19 cellular contexts compared by ENCODE assay signal in genomic region chr10:28890121-28890950, GRCh38.
"Had no signal": no experiment of that assay in that cellular context is flagged by ENCODE, and none has a peak within 500 bp of the region (broad histone marks: within the 10 kb centered on the region; RNA-seq: fewer than 3 reads in every experiment).

No MANE protein-coding gene starts in this region.

- H3K36me3 Mint-ChIP-seq: activated CD8-positive, alpha-beta memory T cell treated with anti-CD3 and anti-CD28 coated beads, Interleukin-2, amount 10 ng/mL, durations not matched to agents 7 days and 5 days; activated naive CD8-positive, alpha-beta T cell treated with anti-CD3 and anti-CD28 coated beads, Interleukin-2, amount 10 ng/mL, durations not matched to agents 7 days and 5 days; memory B cell; naive thymus-derived CD4-positive, alpha-beta T cell had no signal

- H3K27ac ChIP-seq: coronary artery, esophagus squamous epithelium, gastroesophageal sphincter, ovary, transverse colon, vagina had no signal

- H3K4me1 Mint-ChIP-seq: activated CD4-positive, alpha-beta T cell treated with anti-CD3 and anti-CD28 coated beads, Interleukin-2, amount 10 ng/mL, durations not matched to agents 7 days and 5 days; activated CD8-positive, alpha-beta memory T cell treated with anti-CD3 and anti-CD28 coated beads, Interleukin-2, amount 10 ng/mL, durations not matched to agents 7 days and 5 days; activated naive CD8-positive, alpha-beta T cell treated with anti-CD3 and anti-CD28 coated beads, Interleukin-2, amount 10 ng/mL, durations not matched to agents 7 days and 5 days; memory B cell; naive thymus-derived CD4-positive, alpha-beta T cell had no signal

- H3K9me3 Mint-ChIP-seq: activated CD4-positive, alpha-beta T cell treated with anti-CD3 and anti-CD28 coated beads, Interleukin-2, amount 10 ng/mL, durations not matched to agents 7 days and 5 days; activated CD8-positive, alpha-beta T cell treated with anti-CD3 and anti-CD28 coated beads for 36 hours; activated naive CD8-positive, alpha-beta T cell treated with anti-CD3 and anti-CD28 coated beads, Interleukin-2, amount 10 ng/mL, durations not matched to agents 7 days and 5 days; activated T-helper 1 cell treated with anti-CD3 and anti-CD28 coated beads, Interleukin-12 subunit alpha, Interleukin-12 subunit beta, Interleukin-2, Interleukin-4 antibody, amounts not matched to agents 30 ng/mL and 10 ng/mL and 1 ng/mL, durations not matched to agents 14 hours and 24 hours and 36 hours; memory B cell had no signal

- H3K27me3 ChIP-seq: esophagus squamous epithelium, gastroesophageal sphincter, ovary, right atrium auricular region, transverse colon, vagina had no signal

- H3K27ac Mint-ChIP-seq: activated CD4-positive, alpha-beta T cell treated with anti-CD3 and anti-CD28 coated beads, Interleukin-2, amount 10 ng/mL, durations not matched to agents 7 days and 5 days; activated CD8-positive, alpha-beta memory T cell treated with anti-CD3 and anti-CD28 coated beads, Interleukin-2, amount 10 ng/mL, durations not matched to agents 7 days and 5 days; activated CD8-positive, alpha-beta T cell treated with anti-CD3 and anti-CD28 coated beads for 36 hours; activated naive CD8-positive, alpha-beta T cell treated with anti-CD3 and anti-CD28 coated beads, Interleukin-2, amount 10 ng/mL, durations not matched to agents 7 days and 5 days; activated T-helper 1 cell treated with anti-CD3 and anti-CD28 coated beads, Interleukin-12 subunit alpha, Interleukin-12 subunit beta, Interleukin-2, Interleukin-4 antibody, amounts not matched to agents 30 ng/mL and 10 ng/mL and 1 ng/mL, durations not matched to agents 14 hours and 24 hours and 36 hours; memory B cell; naive thymus-derived CD4-positive, alpha-beta T cell had no signal

- H3K4me3 Mint-ChIP-seq: activated CD4-positive, alpha-beta T cell treated with anti-CD3 and anti-CD28 coated beads, Interleukin-2, amount 10 ng/mL, durations not matched to agents 7 days and 5 days; activated CD8-positive, alpha-beta memory T cell treated with anti-CD3 and anti-CD28 coated beads, Interleukin-2, amount 10 ng/mL, durations not matched to agents 7 days and 5 days; activated CD8-positive, alpha-beta T cell treated with anti-CD3 and anti-CD28 coated beads for 36 hours; activated naive CD8-positive, alpha-beta T cell treated with anti-CD3 and anti-CD28 coated beads, Interleukin-2, amount 10 ng/mL, durations not matched to agents 7 days and 5 days; activated T-helper 1 cell treated with anti-CD3 and anti-CD28 coated beads, Interleukin-12 subunit alpha, Interleukin-12 subunit beta, Interleukin-2, Interleukin-4 antibody, amounts not matched to agents 30 ng/mL and 10 ng/mL and 1 ng/mL, durations not matched to agents 14 hours and 24 hours and 36 hours; memory B cell; naive thymus-derived CD4-positive, alpha-beta T cell had no signal

- DNase-seq: activated CD4-positive, alpha-beta T cell treated with anti-CD3 and anti-CD28 coated beads, Interleukin-2, amount 10 ng/mL, durations not matched to agents 7 days and 5 days; activated CD8-positive, alpha-beta memory T cell treated with anti-CD3 and anti-CD28 coated beads, Interleukin-2, amount 10 ng/mL, durations not matched to agents 7 days and 5 days; activated CD8-positive, alpha-beta T cell treated with anti-CD3 and anti-CD28 coated beads for 36 hours; activated naive CD8-positive, alpha-beta T cell treated with anti-CD3 and anti-CD28 coated beads, Interleukin-2, amount 10 ng/mL, durations not matched to agents 7 days and 5 days; amniotic stem cell; esophagus squamous epithelium; hypothalamus; mucosa of descending colon; naive thymus-derived CD4-positive, alpha-beta T cell; ovary; psoas muscle; stimulated activated CD4-positive, alpha-beta T cell treated with anti-CD3 and anti-CD28 coated beads, Interleukin-12 subunit alpha, Interleukin-12 subunit beta, amount 100 ng/mL, for 4 hours; transverse colon had no signal

- H3K36me3 ChIP-seq: esophagus squamous epithelium, gastroesophageal sphincter, ovary, right atrium auricular region, transverse colon, vagina had no signal

- H3K4me3 ChIP-seq: coronary artery, esophagus squamous epithelium, gastroesophageal sphincter, mucosa of descending colon, ovary, psoas muscle, right atrium auricular region, transverse colon, vagina had no signal

- H3K4me1 ChIP-seq: gastroesophageal sphincter, psoas muscle, right atrium auricular region, transverse colon, vagina had no signal

- H3K9me3 ChIP-seq: esophagus squamous epithelium, gastroesophageal sphincter, mucosa of descending colon, ovary, psoas muscle, right atrium auricular region, transverse colon, vagina had no signal

- H3K27me3 Mint-ChIP-seq: activated CD4-positive, alpha-beta T cell treated with anti-CD3 and anti-CD28 coated beads, Interleukin-2, amount 10 ng/mL, durations not matched to agents 7 days and 5 days; activated CD8-positive, alpha-beta memory T cell treated with anti-CD3 and anti-CD28 coated beads, Interleukin-2, amount 10 ng/mL, durations not matched to agents 7 days and 5 days; activated CD8-positive, alpha-beta T cell treated with anti-CD3 and anti-CD28 coated beads for 36 hours; memory B cell; naive thymus-derived CD4-positive, alpha-beta T cell had no signal

- ATAC-seq: activated CD8-positive, alpha-beta memory T cell treated with anti-CD3 and anti-CD28 coated beads, Interleukin-2, amount 10 ng/mL, durations not matched to agents 7 days and 5 days; activated CD8-positive, alpha-beta T cell treated with anti-CD3 and anti-CD28 coated beads for 36 hours; gastroesophageal sphincter; mucosa of descending colon; naive thymus-derived CD4-positive, alpha-beta T cell had no signal
